Comparison of ENCODE assay signal across 8 cellular contexts in the genomic region with DNA sequence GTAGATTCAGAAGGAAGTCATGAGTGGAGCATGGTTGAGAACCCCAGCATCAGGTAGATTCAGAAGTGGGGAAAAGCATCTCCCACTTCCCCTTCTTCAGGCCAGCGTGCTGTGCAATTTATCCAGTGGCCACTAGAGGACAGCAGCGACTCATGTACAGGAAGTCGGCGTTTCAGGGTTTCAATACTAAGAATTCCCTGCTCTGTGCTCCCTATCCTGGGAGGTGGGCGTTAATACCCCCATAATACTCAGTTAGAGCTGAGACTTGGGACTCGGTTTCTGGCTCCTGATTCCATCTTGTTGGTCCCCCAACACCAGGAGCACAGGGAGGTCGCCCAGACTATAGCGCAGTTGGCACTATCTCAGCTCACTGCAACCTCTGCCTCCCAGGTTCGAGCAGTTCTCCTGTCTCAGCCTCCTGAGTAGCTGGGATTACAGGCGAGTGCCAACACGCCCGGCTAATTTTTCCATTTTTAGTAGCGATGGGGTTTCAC.
DNase-seq lines count a peak whose midpoint lies in the region; ATAC-seq and TF ChIP-seq lines count a peak whose summit lies in the region.

No MANE protein-coding gene starts in this region.

- no peak overlapping the region for H3K27ac Mint-ChIP-seq in chondrocyte (ENCODE audit: unreplicated experiment)

- H3K4me3 Mint-ChIP-seq in chondrocyte (ENCODE audit: unreplicated experiment) = no peak overlapping the region

- H3K4me3 ChIP-seq in lower lobe of right lung = no peak overlapping the region

- no peak overlapping the region for H3K27ac ChIP-seq in lower lobe of right lung

- ATAC-seq in lower lobe of right lung = peak; percentile 83 to 86
- ATAC-seq in GM19463 (IDR thresholded peaks at IDR 0.05; ENCODE audit: unreplicated experiment) = no peak

- CTCF ChIA-PET in HEK293T (lab: Yijun Ruan, JAX) = interaction anchor here (0.6 to 1.7 kb wide), 7 partner anchors 12 to 290 kb away, joined by 3 to 8 read pairs (median 4); no protein-coding TSS in a partner anchor

- no peaks in the 10 kb centered on the region for H3K4me1 Mint-ChIP-seq in chondrocyte (ENCODE audit: low read depth)

- DNase-seq in DMS114 treated with DMSO at 0.1 percent for 48 hours (lab: John Stamatoyannopoulos, UW; ENCODE audit: unreplicated experiment) (peak; percentile 43), HEK293T (ENCODE audit: extremely low spot score) (peak; percentile 48), NCI-H2196 (lab: John Stamatoyannopoulos, UW; ENCODE audit: unreplicated experiment) (peak; percentile 80), chondrocyte (ENCODE audit: low spot score) (no peak), lower lobe of right lung (peak; percentile 72)
- DNase-seq in activated CD4-positive, alpha-beta T cell treated with anti-CD3 and anti-CD28 coated beads for 1 hour = peak; percentile 66
- DNase-seq in stimulated activated CD4-positive, alpha-beta T cell treated with anti-CD3 and anti-CD28 coated beads, TNF-alpha, amount 100 ng/mL, for 24 hours (ENCODE audit: low read depth in 3 of 3) = peak in 2 of 3 experiments; percentile 61 to 72

- H3K36me3 ChIP-seq in lower lobe of right lung = no peaks in the 10 kb centered on the region

- no peaks in the 10 kb centered on the region for H3K27me3 ChIP-seq in lower lobe of right lung (ENCODE audit: low read depth)

- no peaks in the 10 kb centered on the region for H3K4me1 ChIP-seq in lower lobe of right lung

- no peaks in the 10 kb centered on the region for H3K9me3 Mint-ChIP-seq in chondrocyte (ENCODE audit: low read depth)

- intact Hi-C loops in lower lobe of right lung (cut with DNase I) = no loop called here

- POLR2A ChIA-PET in HEK293T (lab: Yijun Ruan, JAX) = no interaction called here

- H3K9me3 ChIP-seq in lower lobe of right lung = no peaks in the 10 kb centered on the region

- TF ChIP-seq CTCF in chondrocyte (IDR thresholded peaks at IDR 0.05) (peak; percentile 91), lower lobe of right lung (IDR thresholded peaks at IDR 0.05) (peak; percentile 98)

- no peaks in the 10 kb centered on the region for H3K27me3 Mint-ChIP-seq in chondrocyte (ENCODE audit: low read depth)

- peaks cover 2% of the 10 kb centered on the region for H3K36me3 Mint-ChIP-seq in chondrocyte (ENCODE audit: low read depth)

TF ChIP-seq in HEK293T, 16 proteins besides CTCF, POLR2A, EP300 and RAD21:
- TF ChIP-seq FOXK2 (IDR thresholded peaks at IDR 0.05) (no peak), NFRKB (IDR thresholded peaks at IDR 0.05) (no peak), ELF4 (IDR thresholded peaks at IDR 0.05) (no peak), FOXM1 (IDR thresholded peaks at IDR 0.05; ENCODE audit: borderline replicate concordance) (no peak), FOXA1 (IDR thresholded peaks at IDR 0.05) (no peak), ZNF384 (IDR thresholded peaks at IDR 0.05) (no peak), HDGF (IDR thresholded peaks at IDR 0.05; ENCODE audit: borderline replicate concordance) (no peak), CTBP1 (IDR thresholded peaks at IDR 0.05; ENCODE audit: borderline replicate concordance) (no peak), SUZ12 (IDR thresholded peaks at IDR 0.05) (no peak), ARNT (IDR thresholded peaks at IDR 0.05) (no peak), L3MBTL2 (conservative IDR thresholded peaks at IDR 0.05) (no peak), TARDBP (IDR thresholded peaks at IDR 0.05) (no peak), BHLHE40 (IDR thresholded peaks at IDR 0.05; ENCODE audit: borderline replicate concordance) (no peak), LEF1 (IDR thresholded peaks at IDR 0.05; ENCODE audit: borderline replicate concordance) (no peak), SP1 (IDR thresholded peaks at IDR 0.05) (no peak)
- TF ChIP-seq, protein P1, sequence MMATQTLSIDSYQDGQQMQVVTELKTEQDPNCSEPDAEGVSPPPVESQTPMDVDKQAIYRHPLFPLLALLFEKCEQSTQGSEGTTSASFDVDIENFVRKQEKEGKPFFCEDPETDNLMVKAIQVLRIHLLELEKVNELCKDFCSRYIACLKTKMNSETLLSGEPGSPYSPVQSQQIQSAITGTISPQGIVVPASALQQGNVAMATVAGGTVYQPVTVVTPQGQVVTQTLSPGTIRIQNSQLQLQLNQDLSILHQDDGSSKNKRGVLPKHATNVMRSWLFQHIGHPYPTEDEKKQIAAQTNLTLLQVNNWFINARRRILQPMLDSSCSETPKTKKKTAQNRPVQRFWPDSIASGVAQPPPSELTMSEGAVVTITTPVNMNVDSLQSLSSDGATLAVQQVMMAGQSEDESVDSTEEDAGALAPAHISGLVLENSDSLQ (IDR thresholded peaks at IDR 0.05) = no peak
